ENCODE assay signal across 10 cellular contexts in genomic region chr14:53108292-53108937, GRCh38. TPM values are rescaled to one million over a fixed set of nuclear protein-coding genes. Genes with fewer than 3 reads are reported as not detected.
DNase-seq lines count a peak whose midpoint lies in the region; ATAC-seq, FAIRE-seq and TF ChIP-seq lines count a peak whose summit lies in the region.
"Had no signal": no experiment of that assay in that cellular context is flagged by ENCODE, and none has a peak within 500 bp of the region (broad histone marks: within the 10 kb centered on the region; RNA-seq: fewer than 3 reads in every experiment).

No MANE protein-coding gene starts in this region.

- H3K4me3 ChIP-seq in Loucy (ENCODE audit: low read length, poor library complexity, severe bottlenecking) (peak overlapping the region; percentile 81), small intestine (ENCODE audit: low read depth in 1 of 2, low read length in 2 of 2) (no peak overlapping the region), aorta (ENCODE audit: low read length in 2 of 2) (no peak overlapping the region)

- H3K36me3 ChIP-seq in Loucy (ENCODE audit: insufficient read depth, low read length), result no peaks in the 10 kb centered on the region
- H3K36me3 ChIP-seq in small intestine (ENCODE audit: control insufficient read depth in 2 of 2, insufficient read depth in 2 of 2, low read length in 2 of 2), result no peaks in the 10 kb centered on the region
- H3K36me3 ChIP-seq in aorta (ENCODE audit: control insufficient read depth in 1 of 2, insufficient read depth in 2 of 2, low read length in 1 of 2), result no peaks in the 10 kb centered on the region

- no peak for TF ChIP-seq POLR2A in GM12892 (IDR thresholded peaks at IDR 0.05; ENCODE audit: low read depth, low read length)

- DNase-seq in GM12892 (ENCODE audit: insufficient read length), result no peak
- DNase-seq in effector memory CD8-positive, alpha-beta T cell, result no peak
- no peak for DNase-seq in small intestine
- DNase-seq in caudate nucleus (lab: John Stamatoyannopoulos, UW), result no peak
- DNase-seq in dedifferentiated amniotic fluid mesenchymal stem cell (ENCODE audit: extremely low spot score), result no peak
- DNase-seq in aorta, result no peak
- DNase-seq in T1000 (lab: John Stamatoyannopoulos, UW), result no peak
- DNase-seq: NCI-H1436, SK-N-SH had no signal

- no peaks in the 10 kb centered on the region for H4K20me1 ChIP-seq in Loucy (ENCODE audit: insufficient read depth, low read length, poor library complexity, severe bottlenecking)

- H3K9me3 ChIP-seq in Loucy (ENCODE audit: insufficient read depth, low read depth, low read length) (peaks cover 4% of the 10 kb centered on the region; the same call in 1 of the 2 replicates), small intestine (ENCODE audit: control insufficient read depth, low read depth) (no peaks in the 10 kb centered on the region), aorta (ENCODE audit: control insufficient read depth, low read length) (no peaks in the 10 kb centered on the region)
- H3K9me3 ChIP-seq: SK-N-SH had no signal

- intact Hi-C loops in aorta (cut with DNase I), result no loop called here

- 79 to 89% (median 80%) methylated on average over 7 of the region's 7 CpGs for WGBS in small intestine, 3 donors
- WGBS in aorta, 2 donors, result 86 to 91% methylated on average over 7 of the region's 7 CpGs

- H3K79me2 ChIP-seq in Loucy (ENCODE audit: insufficient read depth, low read length), result peaks cover 59% of the 10 kb centered on the region

- peak overlapping the region; percentile 88 for H3K9ac ChIP-seq in Loucy (ENCODE audit: low read depth, low read length, poor library complexity, severe bottlenecking)
- H3K9ac ChIP-seq: SK-N-SH had no signal

- H3K4me1 ChIP-seq in Loucy (ENCODE audit: insufficient read depth, low read length, poor library complexity, severe bottlenecking), result peaks cover 36% of the 10 kb centered on the region
- H3K4me1 ChIP-seq in small intestine (ENCODE audit: control insufficient read depth in 2 of 2, insufficient read depth in 1 of 2, low read depth in 1 of 2, low read length in 1 of 2), result peaks cover 0 to 4% of the 10 kb centered on the region in 2 donors
- no peaks in the 10 kb centered on the region for H3K4me1 ChIP-seq in aorta (ENCODE audit: control insufficient read depth in 1 of 2, insufficient read depth in 2 of 2, low read length in 2 of 2)

- H3K27me3 Mint-ChIP-seq in effector memory CD8-positive, alpha-beta T cell, result no peaks in the 10 kb centered on the region

- H3K9me3 Mint-ChIP-seq in effector memory CD8-positive, alpha-beta T cell, result no peaks in the 10 kb centered on the region

- H3K4me1 Mint-ChIP-seq in effector memory CD8-positive, alpha-beta T cell (ENCODE audit: low read depth in 2 of 2), result peaks cover 0 to 19% of the 10 kb centered on the region in 2 donors

- H3K27ac ChIP-seq in small intestine (ENCODE audit: low read depth in 1 of 2, low read length in 1 of 2) (peak overlapping the region; percentile 5 to 41), caudate nucleus (ENCODE audit: low read depth, low read length) (no peak overlapping the region), aorta (ENCODE audit: low read depth in 1 of 2, low read length in 2 of 2) (no peak overlapping the region)

- H2AFZ ChIP-seq in Loucy (ENCODE audit: low read length), result peak overlapping the region; percentile 25; the same call in 1 of the 2 replicates

- H3K27ac Mint-ChIP-seq in effector memory CD8-positive, alpha-beta T cell, result no peak overlapping the region

- no peaks in the 10 kb centered on the region for H3K9me2 ChIP-seq in Loucy (replicated peaks; ENCODE audit: low read depth, low read length)
- H3K9me2 ChIP-seq: SK-N-SH had no signal

- TF ChIP-seq CTCF in Loucy (conservative IDR thresholded peaks at IDR 0.05; ENCODE audit: low read length), result no peak

- H3K27me3 ChIP-seq in Loucy (ENCODE audit: insufficient read depth, low read length, poor library complexity, severe bottlenecking) (no peaks in the 10 kb centered on the region), small intestine (ENCODE audit: control insufficient read depth in 2 of 2, insufficient read depth in 2 of 2, low read length in 2 of 2) (no peaks in the 10 kb centered on the region), aorta (ENCODE audit: control insufficient read depth in 1 of 2, insufficient read depth in 2 of 2, low read length in 1 of 2) (no peaks in the 10 kb centered on the region)

- peaks cover 9% of the 10 kb centered on the region; the same call in 1 of the 2 replicates for H3F3A ChIP-seq in Loucy (ENCODE audit: low read depth)

- peak; percentile 25 for ATAC-seq in effector memory CD8-positive, alpha-beta T cell (replicated peaks)
- no peak for ATAC-seq in aorta (ENCODE audit: low FRiP score)

- peak; percentile 51 for FAIRE-seq in GM12892 (lab: Jason Lieb, UNC)
- FAIRE-seq in small intestine (lab: Jason Lieb, UNC), result no peak

- peaks cover 7% of the 10 kb centered on the region for H3K36me3 Mint-ChIP-seq in effector memory CD8-positive, alpha-beta T cell (ENCODE audit: insufficient read depth)

- H3K4me2 ChIP-seq in Loucy (ENCODE audit: low read depth, low read length, poor library complexity, severe bottlenecking), result peak overlapping the region; percentile 88
- H3K4me2 ChIP-seq: SK-N-SH had no signal

- no peak overlapping the region for H3K4me3 Mint-ChIP-seq in effector memory CD8-positive, alpha-beta T cell

RNA-seq across cellular contexts. Expression of gene DDHD1, which starts 44.7 kb away (rescaled TPM):
- polyA plus RNA-seq in GM12892 (2012; ENCODE audit: missing spikeins), result 26.3 TPM
- 1 to 10 TPM in 1 of 3 donors, under 1 TPM in 2; 0.54 to 2.5 (median 0.67) TPM for polyA plus RNA-seq in small intestine
- total RNA-seq in aorta, result 10 to 100 TPM; 21.1 to 29.8 TPM
- 1 to 10 TPM; 1.1 to 6.0 TPM for polyA plus RNA-seq in aorta

Comparison
In these comparisons a context has a peak if more than half of its experiments do, and no peak if none do; other contexts are left out.
1. H3K27ac ChIP-seq: peak in small intestine (2 of 2); none in caudate nucleus (single experiment) and aorta (0 of 2).